21 cellular contexts compared by ENCODE assay signal in the genomic region with DNA sequence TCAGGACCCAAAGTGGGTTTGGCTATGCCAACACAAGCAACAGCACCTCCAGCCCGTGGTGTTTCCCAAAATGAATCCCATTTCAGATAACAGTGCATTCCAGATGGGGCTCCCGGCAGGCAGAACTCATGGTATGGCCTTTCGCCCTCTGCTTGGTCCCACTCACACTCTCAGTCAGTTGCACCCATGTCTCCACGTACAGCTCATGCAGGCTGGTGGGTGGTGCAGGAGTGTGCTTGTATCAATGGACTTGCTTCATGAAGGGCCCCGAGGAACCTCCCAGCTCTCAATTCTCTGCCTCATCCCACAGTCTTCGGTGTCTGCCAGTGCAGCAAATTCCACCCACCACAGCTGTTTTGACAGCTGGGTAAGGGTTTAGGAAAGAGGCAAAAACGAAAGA.
"Had no signal": no experiment of that assay in that cellular context is flagged by ENCODE, and none has a peak within 500 bp of the region (broad histone marks: within the 10 kb centered on the region; RNA-seq: fewer than 3 reads in every experiment).

No MANE protein-coding gene starts in this region.

- H3K9me3 ChIP-seq: MG63 had no signal

- H3K27ac Mint-ChIP-seq: T-cell had no signal

- ATAC-seq: PC-3, SK-N-SH treated with all-trans-retinoic acid at 6 μM for 48 hours, T-cell had no signal

- H3K4me3 Mint-ChIP-seq: T-cell had no signal

- H3K27ac ChIP-seq: Peyer's patch, SK-N-MC had no signal

- H3K4me1 Mint-ChIP-seq: T-cell had no signal

- H3K27me3 ChIP-seq: MG63, Peyer's patch had no signal

- H3K36me3 ChIP-seq: MG63, Peyer's patch had no signal

- H3K4me1 ChIP-seq: Peyer's patch had no signal

- H3K27me3 Mint-ChIP-seq: T-cell had no signal

- DNase-seq: Kasumi-1; MG63; NCI-H1048; NCI-H1436 treated with DMSO at 0.1 percent for 48 hours; NCI-H1694 treated with DMSO at 0.1 percent for 48 hours; NCI-H187 treated with DMSO at 0.1 percent for 48 hours; NCI-H2029; NCI-H2171 treated with DMSO at 0.1 percent for 48 hours; NCI-H2227 treated with DMSO at 0.1 percent for 48 hours; NCI-H446; NCI-H524 treated with DMSO at 0.1 percent for 48 hours; NCI-H526 treated with DMSO at 0.1 percent for 48 hours; NK-92 treated with Interleukin-12 subunit alpha and Interleukin-12 subunit beta, amount 100 ng/mL, for 24 hours; OCI-M1; PC-3; Peyer's patch; Right ventricle myocardium superior; RPMI8226; T-cell had no signal

- H3K4me3 ChIP-seq: MG63, Peyer's patch, SK-N-MC had no signal

- H3K36me3 Mint-ChIP-seq: T-cell had no signal
